ENCODE assay signal across 9 cellular contexts in genomic region chr1:176949033-176949662, GRCh38.
DNase-seq lines count a peak whose midpoint lies in the region; ATAC-seq, FAIRE-seq and TF ChIP-seq lines count a peak whose summit lies in the region.
"Had no signal": no experiment of that assay in that cellular context is flagged by ENCODE, and none has a peak within 500 bp of the region (broad histone marks: within the 10 kb centered on the region; RNA-seq: fewer than 3 reads in every experiment).

No MANE protein-coding gene starts in this region.

- H3K79me1 ChIP-seq in IMR-90 (ENCODE audit: low read depth in 1 of 2, low read length in 2 of 2), result no peaks in the 10 kb centered on the region

- no peak overlapping the region for H3K56ac ChIP-seq in IMR-90 (ENCODE audit: extremely low read depth, insufficient read depth, low read length)

- no peaks in the 10 kb centered on the region for H3K36me3 Mint-ChIP-seq in activated CD4-positive, alpha-beta memory T cell treated with anti-CD3 and anti-CD28 coated beads, Interleukin-2, amount 10 ng/mL, durations not matched to agents 7 days and 5 days (ENCODE audit: low read depth)
- H3K36me3 Mint-ChIP-seq in stimulated activated naive B cell treated with anti-CD40 and anti-IgM and Interleukin-4, amounts not matched to agents 10 μg/mL and 1 μg/mL and 100 μg/mL, for 72 hours, result no peaks in the 10 kb centered on the region
- H3K36me3 Mint-ChIP-seq in CD4-positive, alpha-beta T cell (ENCODE audit: low read depth), result no peaks in the 10 kb centered on the region

- H3K36me3 ChIP-seq in IMR-90 (ENCODE audit: control insufficient read depth, insufficient read depth, low read length), result no peaks in the 10 kb centered on the region

- 60% methylated on average over 1 of the region's 17 CpGs; no CpG with 5 or more reads in 1 of the 2 experiments for WGBS in IMR-90 (ENCODE audit: extremely low coverage in 2 of 2, insufficient read length in 1 of 2), 2 experiments

- H3K4me3 ChIP-seq in IMR-90 (ENCODE audit: insufficient read depth, low read depth, low read length), result no peak overlapping the region
- H3K4me3 ChIP-seq: SK-N-MC had no signal

- no peaks in the 10 kb centered on the region for H3K27me3 Mint-ChIP-seq in activated CD4-positive, alpha-beta memory T cell treated with anti-CD3 and anti-CD28 coated beads, Interleukin-2, amount 10 ng/mL, durations not matched to agents 7 days and 5 days
- H3K27me3 Mint-ChIP-seq in stimulated activated naive B cell treated with anti-CD40 and anti-IgM and Interleukin-4, amounts not matched to agents 10 μg/mL and 1 μg/mL and 100 μg/mL, for 72 hours, result peaks cover 9 to 17% of the 10 kb centered on the region in 2 donors
- H3K27me3 Mint-ChIP-seq in CD4-positive, alpha-beta T cell, result peaks cover 7% of the 10 kb centered on the region

- DNase-seq in D721Med (ENCODE audit: insufficient read length, low spot score) (no peak), GM19238 (ENCODE audit: insufficient read length, low spot score) (peak; percentile 7), IMR-90 (peak; percentile 24), iPS DF 19.7 (ENCODE audit: low read depth, low spot score) (peak; percentile 59)
- peak; percentile 19 for DNase-seq in activated CD4-positive, alpha-beta memory T cell treated with anti-CD3 and anti-CD28 coated beads, Interleukin-2, amount 10 ng/mL, durations not matched to agents 7 days and 5 days
- no peak for DNase-seq in stimulated activated naive B cell treated with anti-CD40 and anti-IgM and Interleukin-4, amounts not matched to agents 10 μg/mL and 1 μg/mL and 100 μg/mL, for 72 hours
- no peak for DNase-seq in CD4-positive, alpha-beta T cell

- H4K91ac ChIP-seq in IMR-90 (ENCODE audit: insufficient read depth, low read depth, low read length), result no peak overlapping the region

- no peak overlapping the region for H3K18ac ChIP-seq in IMR-90 (ENCODE audit: low read depth, low read length)

- no peak overlapping the region for H2BK120ac ChIP-seq in IMR-90 (ENCODE audit: low read depth, low read length)

- H3K14ac ChIP-seq in IMR-90 (replicated peaks; ENCODE audit: low read depth, low read length), result no peak overlapping the region

- no TSS peak for BruUV-seq in IMR-90 (replicated peaks; lab: Mats Ljungman, UMichigan)

- no peak overlapping the region for H2BK15ac ChIP-seq in IMR-90 (ENCODE audit: low read depth, low read length)

- no peak for ATAC-seq in IMR-90 (ENCODE audit: low read depth)
- ATAC-seq in stimulated activated naive B cell treated with anti-CD40 and anti-IgM and Interleukin-4, amounts not matched to agents 10 μg/mL and 1 μg/mL and 100 μg/mL, for 72 hours (replicated peaks), result peak; percentile 57 to 67
- ATAC-seq in HG03095 (IDR thresholded peaks at IDR 0.05; ENCODE audit: unreplicated experiment), result no peak
- ATAC-seq in CD4-positive, alpha-beta T cell (ENCODE audit: poor library complexity), result no peak

- H3K9ac ChIP-seq in IMR-90 (ENCODE audit: low read depth, low read length), result no peak overlapping the region

- H2BK20ac ChIP-seq in IMR-90 (ENCODE audit: low read depth, low read length), result no peak overlapping the region

- H2AK9ac ChIP-seq in IMR-90 (replicated peaks; ENCODE audit: low read depth, low read length, poor library complexity), result no peak overlapping the region

- H3K9me3 Mint-ChIP-seq in activated CD4-positive, alpha-beta memory T cell treated with anti-CD3 and anti-CD28 coated beads, Interleukin-2, amount 10 ng/mL, durations not matched to agents 7 days and 5 days, result no peaks in the 10 kb centered on the region
- peaks cover 0 to 1% of the 10 kb centered on the region in 2 donors for H3K9me3 Mint-ChIP-seq in stimulated activated naive B cell treated with anti-CD40 and anti-IgM and Interleukin-4, amounts not matched to agents 10 μg/mL and 1 μg/mL and 100 μg/mL, for 72 hours
- H3K9me3 Mint-ChIP-seq in CD4-positive, alpha-beta T cell, result no peaks in the 10 kb centered on the region

- in situ Hi-C loops in IMR-90 (cut with MboI; ENCODE audit: low sequenced_read_pairs), result no loop called here

- TF ChIP-seq POLR2A in IMR-90 (IDR thresholded peaks at IDR 0.05; ENCODE audit: low read depth, low read length), result no peak

- POLR2A ChIA-PET in IMR-90 (lab: Charles Lee; ENCODE audit: unreplicated experiment), result no interaction called here
- POLR2A ChIA-PET in activated CD4-positive, alpha-beta memory T cell treated with anti-CD3 and anti-CD28 coated beads, Interleukin-2, amount 10 ng/mL, durations not matched to agents 7 days and 5 days (lab: Charles Lee), result no interaction called here
- POLR2A ChIA-PET in CD4-positive, alpha-beta T cell (lab: Charles Lee), result no interaction called here

- no peaks in the 10 kb centered on the region for H3K9me1 ChIP-seq in IMR-90 (ENCODE audit: insufficient read depth, low read length)

- H3K27ac ChIP-seq in IMR-90 (ENCODE audit: insufficient read depth, low read length), result no peak overlapping the region
- H3K27ac ChIP-seq in CD4-positive, alpha-beta T cell (ENCODE audit: low read depth, low read length), result no peak overlapping the region
- H3K27ac ChIP-seq: SK-N-MC had no signal

- no peak overlapping the region for H4K5ac ChIP-seq in IMR-90 (ENCODE audit: low read depth, low read length)

- peak; percentile 17; the same call in 1 of the 2 replicates for TF ChIP-seq RAD21 in IMR-90 (IDR thresholded peaks at IDR 0.05; ENCODE audit: low read length)

- TF ChIP-seq CTCF in D721Med (IDR thresholded peaks at IDR 0.05; ENCODE audit: insufficient read depth, missing control alignments) (peak; percentile 77), IMR-90 (conservative IDR thresholded peaks at IDR 0.05; ENCODE audit: low read depth, low read length) (peak; percentile 34)
- no peak for TF ChIP-seq CTCF in CD4-positive, alpha-beta T cell (IDR thresholded peaks at IDR 0.05)

- H3K4me3 Mint-ChIP-seq in activated CD4-positive, alpha-beta memory T cell treated with anti-CD3 and anti-CD28 coated beads, Interleukin-2, amount 10 ng/mL, durations not matched to agents 7 days and 5 days, result no peak overlapping the region
- no peak overlapping the region for H3K4me3 Mint-ChIP-seq in stimulated activated naive B cell treated with anti-CD40 and anti-IgM and Interleukin-4, amounts not matched to agents 10 μg/mL and 1 μg/mL and 100 μg/mL, for 72 hours
- H3K4me3 Mint-ChIP-seq in CD4-positive, alpha-beta T cell, result no peak overlapping the region

- no peak overlapping the region for H4K8ac ChIP-seq in IMR-90 (ENCODE audit: low read depth in 2 of 2, low read length in 2 of 2)

- H3K4me1 ChIP-seq in IMR-90 (ENCODE audit: control insufficient read depth, insufficient read depth, low read length), result no peaks in the 10 kb centered on the region

- H4K20me1 ChIP-seq in IMR-90 (ENCODE audit: insufficient read depth, low read length), result no peaks in the 10 kb centered on the region

- H2AFZ ChIP-seq in IMR-90 (replicated peaks; ENCODE audit: low read length, poor library complexity), result peak overlapping the region; percentile 63

- H3K27me3 ChIP-seq in IMR-90 (ENCODE audit: control insufficient read depth, insufficient read depth, low read length), result no peaks in the 10 kb centered on the region
- H3K27me3 ChIP-seq in CD4-positive, alpha-beta T cell (ENCODE audit: control insufficient read depth, insufficient read depth, low read length), result no peaks in the 10 kb centered on the region

- H3K9me3 ChIP-seq in IMR-90 (ENCODE audit: control insufficient read depth, insufficient read depth, low read length), result no peaks in the 10 kb centered on the region; the same call in 1 of the 2 replicates
- no peaks in the 10 kb centered on the region for H3K9me3 ChIP-seq in CD4-positive, alpha-beta T cell (ENCODE audit: control insufficient read depth, low read length)

- H3K23ac ChIP-seq in IMR-90 (ENCODE audit: low read depth, low read length), result no peak overlapping the region

- H2BK5ac ChIP-seq in IMR-90 (ENCODE audit: low read depth, low read length, poor library complexity, severe bottlenecking), result no peak overlapping the region

- intact Hi-C loops in IMR-90 (cut with micrococcal nuclease), result no loop called here
- intact Hi-C loops in CD4-positive, alpha-beta T cell (cut with DNase I, micrococcal nuclease), result loop anchor here in 1 of 2 experiments (5.0 kb wide), 1 partner anchor 943 kb away; no protein-coding TSS in a partner anchor

- H3K4me2 ChIP-seq in IMR-90 (ENCODE audit: low read depth, low read length), result no peak overlapping the region

- H2AK5ac ChIP-seq in IMR-90 (ENCODE audit: low read depth, low read length), result no peak overlapping the region

- H3K27ac Mint-ChIP-seq in activated CD4-positive, alpha-beta memory T cell treated with anti-CD3 and anti-CD28 coated beads, Interleukin-2, amount 10 ng/mL, durations not matched to agents 7 days and 5 days, result no peak overlapping the region
- no peak overlapping the region for H3K27ac Mint-ChIP-seq in stimulated activated naive B cell treated with anti-CD40 and anti-IgM and Interleukin-4, amounts not matched to agents 10 μg/mL and 1 μg/mL and 100 μg/mL, for 72 hours
- no peak overlapping the region for H3K27ac Mint-ChIP-seq in CD4-positive, alpha-beta T cell

- FAIRE-seq in D721Med (lab: Jason Lieb, UNC), result no peak

- dilution Hi-C loops in IMR-90 (cut with HindIII; ENCODE audit: low sequenced_read_pairs, unreplicated experiment), result no loop called here

- CTCF ChIA-PET in IMR-90 (lab: Yijun Ruan, JAX), result no interaction called here
- CTCF ChIA-PET in activated CD4-positive, alpha-beta memory T cell treated with anti-CD3 and anti-CD28 coated beads, Interleukin-2, amount 10 ng/mL, durations not matched to agents 7 days and 5 days (lab: Charles Lee), result interaction anchor here (0.6 to 1.4 kb wide), 3 partner anchors 9 to 29 kb away, joined by 3 read pairs; no protein-coding TSS in a partner anchor
- CTCF ChIA-PET in CD4-positive, alpha-beta T cell (lab: Charles Lee), result no interaction called here

- no peak overlapping the region for H3K4ac ChIP-seq in IMR-90 (ENCODE audit: low read depth, low read length)

- H3K4me1 Mint-ChIP-seq in activated CD4-positive, alpha-beta memory T cell treated with anti-CD3 and anti-CD28 coated beads, Interleukin-2, amount 10 ng/mL, durations not matched to agents 7 days and 5 days, result no peaks in the 10 kb centered on the region
- no peaks in the 10 kb centered on the region for H3K4me1 Mint-ChIP-seq in stimulated activated naive B cell treated with anti-CD40 and anti-IgM and Interleukin-4, amounts not matched to agents 10 μg/mL and 1 μg/mL and 100 μg/mL, for 72 hours
- H3K4me1 Mint-ChIP-seq in CD4-positive, alpha-beta T cell (ENCODE audit: low read depth), result no peaks in the 10 kb centered on the region

TF ChIP-seq in IMR-90, 13 proteins besides CTCF, POLR2A, EP300 and RAD21:
- no peak for TF ChIP-seq MXI1 (IDR thresholded peaks at IDR 0.05; ENCODE audit: borderline replicate concordance, low read depth, low read length)
- no peak for TF ChIP-seq RFX5 (IDR thresholded peaks at IDR 0.05; ENCODE audit: low read depth, low read length)
- 0 out of 2 replicates have a peak, but pooled peaks have one; percentile 10 for TF ChIP-seq SMC3 (IDR thresholded peaks at IDR 0.05; ENCODE audit: low read depth, low read length)
- no peak for TF ChIP-seq BHLHE40 (IDR thresholded peaks at IDR 0.05; ENCODE audit: low read depth, low read length)
- TF ChIP-seq CHD1 (IDR thresholded peaks at IDR 0.05; ENCODE audit: low read depth, low read length), result no peak

Comparison
In these comparisons a context has a peak if more than half of its experiments do, and no peak if none do; other contexts are left out.
1. DNase-seq: peak in GM19238 (single experiment), IMR-90 (single experiment), activated CD4-positive, alpha-beta memory T cell treated with anti-CD3 and anti-CD28 coated beads, Interleukin-2, amount 10 ng/mL, durations not matched to agents 7 days and 5 days (single experiment) and iPS DF 19.7 (single experiment); none in D721Med (single experiment), stimulated activated naive B cell treated with anti-CD40 and anti-IgM and Interleukin-4, amounts not matched to agents 10 μg/mL and 1 μg/mL and 100 μg/mL, for 72 hours (single experiment) and CD4-positive, alpha-beta T cell (0 of 10).
2. ATAC-seq: peak in stimulated activated naive B cell treated with anti-CD40 and anti-IgM and Interleukin-4, amounts not matched to agents 10 μg/mL and 1 μg/mL and 100 μg/mL, for 72 hours (2 of 2); none in IMR-90 (single experiment), HG03095 (single experiment) and CD4-positive, alpha-beta T cell (single experiment).